Comparison of ENCODE assay signal across 1 cellular context in genomic region chr6:25958700-25959162, GRCh38.
A peak's percentile ranks its signal among the peaks of the same experiment; 100 is the strongest.
TF ChIP-seq lines count a peak whose summit lies in the region.

No MANE protein-coding gene starts in this region.

TF ChIP-seq in HepG2, 621 proteins besides CTCF, POLR2A, EP300 and RAD21:
- TF ChIP-seq GABPA (IDR thresholded peaks at IDR 0.05; ENCODE audit: low read depth, low read length) (no peak), GABPA (CRISPR knock-in tag; IDR thresholded peaks at IDR 0.05; ENCODE audit: low read depth) (peak; percentile 32; the same call in 1 of the 2 replicates), FOXP1 (IDR thresholded peaks at IDR 0.05) (no peak), FOXP1 (CRISPR knock-in tag; IDR thresholded peaks at IDR 0.05) (peak; percentile 35), ETV5 (CRISPR knock-in tag; IDR thresholded peaks at IDR 0.05; ENCODE audit: borderline replicate concordance) (peak; percentile 71; the same call in 1 of the 2 replicates), DR1 (CRISPR knock-in tag; IDR thresholded peaks at IDR 0.05) (no peak), FOXA3 (CRISPR knock-in tag; IDR thresholded peaks at IDR 0.05) (0 out of 2 replicates have a peak, but pooled peaks have one; percentile 16), U2AF2 (IDR thresholded peaks at IDR 0.05; ENCODE audit: low read depth, low read length) (no peak), TMF1 (CRISPR knock-in tag; IDR thresholded peaks at IDR 0.05; ENCODE audit: low read depth) (no peak), ZNF878 (CRISPR knock-in tag; IDR thresholded peaks at IDR 0.05) (0 out of 2 replicates have a peak, but pooled peaks have one; percentile 36), PITX1 (CRISPR knock-in tag; IDR thresholded peaks at IDR 0.05) (0 out of 2 replicates have a peak, but pooled peaks have one; percentile 19), EHMT2 (IDR thresholded peaks at IDR 0.05; ENCODE audit: borderline replicate concordance, low read depth, low read length) (no peak), ERF (CRISPR knock-in tag; IDR thresholded peaks at IDR 0.05) (0 out of 2 replicates have a peak, but pooled peaks have one; percentile 19), ZNF282 (IDR thresholded peaks at IDR 0.05; ENCODE audit: partially characterized antibody) (no peak), MLLT10 (CRISPR knock-in tag; IDR thresholded peaks at IDR 0.05) (no peak), ZNF552 (CRISPR knock-in tag; IDR thresholded peaks at IDR 0.05; ENCODE audit: borderline replicate concordance) (no peak), SRF (IDR thresholded peaks at IDR 0.05; ENCODE audit: low read depth, low read length) (no peak), UBTF (CRISPR knock-in tag; IDR thresholded peaks at IDR 0.05) (no peak), ARID5B (CRISPR knock-in tag; IDR thresholded peaks at IDR 0.05) (peak; percentile 33; the same call in 1 of the 2 replicates), PAXIP1 (CRISPR knock-in tag; conservative IDR thresholded peaks at IDR 0.05) (0 out of 2 replicates have a peak, but pooled peaks have one; percentile 26), TP53 (CRISPR knock-in tag; conservative IDR thresholded peaks at IDR 0.05) (peak; percentile 98), TFDP2 (CRISPR knock-in tag; IDR thresholded peaks at IDR 0.05) (no peak), GFI1 (CRISPR knock-in tag; IDR thresholded peaks at IDR 0.05; ENCODE audit: borderline replicate concordance) (no peak), ARID3A (IDR thresholded peaks at IDR 0.05; ENCODE audit: low read depth, low read length) (no peak), MED1 (CRISPR knock-in tag; IDR thresholded peaks at IDR 0.05) (0 out of 2 replicates have a peak, but pooled peaks have one; percentile 41), AKNA (CRISPR knock-in tag; IDR thresholded peaks at IDR 0.05; ENCODE audit: borderline replicate concordance) (no peak)
